Comparison of ENCODE assay signal across 13 cellular contexts in genomic region chr20:54131675-54132611, GRCh38. TPM values are rescaled to one million over a fixed set of nuclear protein-coding genes. Genes with fewer than 3 reads are reported as not detected.
DNase-seq lines count a peak whose midpoint lies in the region; ATAC-seq, FAIRE-seq and TF ChIP-seq lines count a peak whose summit lies in the region.
"Had no signal": no experiment of that assay in that cellular context is flagged by ENCODE, and none has a peak within 500 bp of the region (broad histone marks: within the 10 kb centered on the region; RNA-seq: fewer than 3 reads in every experiment).

No MANE protein-coding gene starts in this region.

- peaks cover 7% of the 10 kb centered on the region for H3K9me3 ChIP-seq in SJCRH30 (replicated peaks)
- peaks cover 8% of the 10 kb centered on the region for H3K9me3 ChIP-seq in keratinocyte (ENCODE audit: control insufficient read depth, low read depth, low read length)
- H3K9me3 ChIP-seq in transverse colon, result no peaks in the 10 kb centered on the region
- H3K9me3 ChIP-seq: neutrophil had no signal

- H3K36me3 ChIP-seq in SJCRH30 (no peaks in the 10 kb centered on the region), keratinocyte (ENCODE audit: control insufficient read depth in 2 of 2, extremely low read depth in 1 of 2, insufficient read depth in 2 of 2, low read length in 2 of 2) (no peaks in the 10 kb centered on the region), transverse colon (no peaks in the 10 kb centered on the region)
- H3K36me3 ChIP-seq: neutrophil had no signal

- no peak for TF ChIP-seq EP300 in transverse colon (IDR thresholded peaks at IDR 0.05; ENCODE audit: low read depth)

- no peak for DNase-seq in SJCRH30
- no peak for DNase-seq in keratinocyte (ENCODE audit: low read depth, low spot score)
- DNase-seq in transverse colon, result no peak
- DNase-seq in cardiac septum (ENCODE audit: low spot score), result no peak
- no peak for DNase-seq in NCI-H1092 (lab: John Stamatoyannopoulos, UW)
- no peak for DNase-seq in kidney glomerular epithelial cell (lab: John Stamatoyannopoulos, UW)
- DNase-seq: activated CD8-positive, alpha-beta memory T cell treated with anti-CD3 and anti-CD28 coated beads for 24 hours; CD8-positive, alpha-beta memory T cell; NCI-H2227 treated with DMSO at 0.1 percent for 48 hours had no signal

- H4K20me1 ChIP-seq in keratinocyte (ENCODE audit: control insufficient read depth, extremely low read depth, insufficient read depth, low read length), result no peaks in the 10 kb centered on the region

- H3K27me3 ChIP-seq in SJCRH30 (no peaks in the 10 kb centered on the region), keratinocyte (ENCODE audit: control insufficient read depth, extremely low read depth, insufficient read depth, low read length) (no peaks in the 10 kb centered on the region), transverse colon (no peaks in the 10 kb centered on the region)
- H3K27me3 ChIP-seq: body of pancreas had no signal

- intact Hi-C loops in transverse colon (cut with DNase I; ENCODE audit: low total_unique reads) (no loop called here), cardiac septum (cut with DNase I) (no loop called here)

- no peak for TF ChIP-seq CTCF in keratinocyte (optimal IDR thresholded peaks at IDR 0.05 in 1 of 3, IDR thresholded peaks at IDR 0.05 in 1 of 3, conservative IDR thresholded peaks at IDR 0.05 in 1 of 3; ENCODE audit: extremely low read depth in 1 of 3, insufficient read depth in 2 of 3, low read length in 3 of 3)
- no peak for TF ChIP-seq CTCF in transverse colon (IDR thresholded peaks at IDR 0.05)

- no peak for FAIRE-seq in keratinocyte (lab: Jason Lieb, UNC)
- FAIRE-seq: small intestine had no signal

- H3K27ac ChIP-seq in SJCRH30 (peak overlapping the region; percentile 59), keratinocyte (ENCODE audit: control insufficient read depth, insufficient read depth, low read length) (peak overlapping the region; percentile 94), transverse colon (peak overlapping the region in 3 of 4 donors; percentile 41 to 71 (median 53))
- H3K27ac ChIP-seq: neutrophil had no signal

- H3K4me3 ChIP-seq in SJCRH30 (no peak overlapping the region), keratinocyte (ENCODE audit: control insufficient read depth in 2 of 3, extremely low read depth in 1 of 3, insufficient read depth in 2 of 3, low read depth in 1 of 3, low read length in 3 of 3) (no peak overlapping the region), transverse colon (no peak overlapping the region)
- H3K4me3 ChIP-seq: body of pancreas had no signal

- peak; percentile 66 for ATAC-seq in GM19452 (IDR thresholded peaks at IDR 0.05; ENCODE audit: unreplicated experiment)

- no peaks in the 10 kb centered on the region for H3K79me2 ChIP-seq in keratinocyte (ENCODE audit: control insufficient read depth, insufficient read depth, low read length)

- no peaks in the 10 kb centered on the region for H3K9me1 ChIP-seq in keratinocyte (ENCODE audit: control insufficient read depth, extremely low read depth, insufficient read depth, low read length)

- in situ Hi-C loops in transverse colon (cut with MboI; ENCODE audit: low pct_ligation_motif_present in 1 of 4, low pct_unique_long_range_greater_than_20kb in 1 of 4, low sequenced_read_pairs in 3 of 4), result no loop called here

- TF ChIP-seq POLR2A in transverse colon (IDR thresholded peaks at IDR 0.05), result no peak

- dilution Hi-C loops in keratinocyte (cut with MboI; ENCODE audit: extremely low pct_ligation_motif_present, low sequenced_read_pairs), result no loop called here

- WGBS in transverse colon (ENCODE audit: low coverage in 1 of 2), 2 donors, result 91 to 100% methylated on average over 1 to 8 of the region's 8 CpGs

- peaks cover 15% of the 10 kb centered on the region for H3K4me1 ChIP-seq in SJCRH30
- peaks cover 47% of the 10 kb centered on the region for H3K4me1 ChIP-seq in keratinocyte (ENCODE audit: control insufficient read depth, extremely low read depth, insufficient read depth, low read length)
- peaks cover 0 to 24% (median 7%) of the 10 kb centered on the region in 4 donors for H3K4me1 ChIP-seq in transverse colon
- H3K4me1 ChIP-seq: body of pancreas had no signal

- H3K9ac ChIP-seq in keratinocyte (ENCODE audit: control insufficient read depth, extremely low read depth, insufficient read depth, low read length), result peak overlapping the region; percentile 55

- no peak overlapping the region for H2AFZ ChIP-seq in keratinocyte (ENCODE audit: control insufficient read depth, low read length)

- peak overlapping the region; percentile 59 for H3K4me2 ChIP-seq in keratinocyte (ENCODE audit: control insufficient read depth, extremely low read depth, insufficient read depth, low read depth, low read length)

RNA-seq across cellular contexts. Expression of gene CYP24A1, which starts 41.8 kb away (rescaled TPM):
- total RNA-seq in SJCRH30 (2014; rRNA removed; shearing (Covaris generic)), result not detected in 2 replicates
- 7.3 to 18.2 TPM (median 7.7 TPM) in 3 replicates for polyA plus RNA-seq in keratinocyte
- polyA plus RNA-seq in keratinocyte (2011; ENCODE audit: low read depth), result not detected
- polyA plus RNA-seq in keratinocyte (2011; cell fraction: cytosol; rRNA removed), result 4.8 and 7.8 TPM in 2 replicates
- polyA plus RNA-seq in keratinocyte (2011; cell fraction: nucleus; rRNA removed), result 34.1 and 38.0 TPM in 2 replicates
- 5.9 TPM in 1 of 2 replicates, not detected in the other for polyA plus RNA-seq in keratinocyte (2012; ENCODE audit: low replicate concordance)
- 21.2 to 41.0 TPM (median 33.8 TPM) in 3 replicates for polyA minus RNA-seq in keratinocyte
- polyA minus RNA-seq in keratinocyte (2011; cell fraction: cytosol; rRNA and poly(A)+ RNA removed), result 27.0 TPM
- 18.9 and 23.8 TPM in 2 replicates for polyA minus RNA-seq in keratinocyte (2011; cell fraction: nucleus; rRNA and poly(A)+ RNA removed)
- total RNA-seq in transverse colon, result not detected
- not detected for total RNA-seq in cardiac septum
- total RNA-seq: body of pancreas had no signal
